Comparison of ENCODE assay signal across 1 cellular context in the genomic region with DNA sequence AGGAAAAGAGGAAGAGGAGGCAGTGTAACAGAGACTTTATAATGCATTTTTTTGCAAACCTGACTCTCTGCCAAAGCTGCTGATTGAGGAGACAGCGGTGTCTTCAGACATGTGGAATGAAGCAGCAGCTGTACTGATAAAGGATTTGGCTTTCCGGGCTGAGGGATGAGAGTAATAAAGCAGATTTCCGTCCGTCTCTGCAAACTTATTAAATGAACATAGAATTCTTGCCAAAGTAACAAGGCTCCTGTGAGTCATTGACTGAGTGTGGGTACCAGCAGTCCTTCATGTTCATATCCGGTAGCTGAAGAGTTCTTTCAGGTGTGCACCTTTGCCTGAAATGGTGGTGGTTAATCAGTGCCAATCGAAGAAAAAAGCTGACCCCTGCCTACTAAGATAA.
TF ChIP-seq lines count a peak whose summit lies in the region.

No MANE protein-coding gene starts in this region.

TF ChIP-seq in H1, 55 proteins besides CTCF, POLR2A, EP300 and RAD21:
- TF ChIP-seq TAF7 (optimal IDR thresholded peaks at IDR 0.05; ENCODE audit: borderline replicate concordance, low read depth, low read length) (no peak), POU5F1 (IDR thresholded peaks at IDR 0.05; ENCODE audit: low read depth, low read length) (no peak), CBX5 (IDR thresholded peaks at IDR 0.05; ENCODE audit: low read depth, low read length) (no peak), NANOG (IDR thresholded peaks at IDR 0.05; ENCODE audit: insufficient read depth, low read depth, low read length, poor library complexity, severe bottlenecking) (no peak), CTBP2 (IDR thresholded peaks at IDR 0.05; ENCODE audit: borderline replicate concordance, insufficient read depth, insufficient read length, low read length) (no peak), SUZ12 (IDR thresholded peaks at IDR 0.05; ENCODE audit: low read length) (no peak)
